In the genomic region with DNA sequence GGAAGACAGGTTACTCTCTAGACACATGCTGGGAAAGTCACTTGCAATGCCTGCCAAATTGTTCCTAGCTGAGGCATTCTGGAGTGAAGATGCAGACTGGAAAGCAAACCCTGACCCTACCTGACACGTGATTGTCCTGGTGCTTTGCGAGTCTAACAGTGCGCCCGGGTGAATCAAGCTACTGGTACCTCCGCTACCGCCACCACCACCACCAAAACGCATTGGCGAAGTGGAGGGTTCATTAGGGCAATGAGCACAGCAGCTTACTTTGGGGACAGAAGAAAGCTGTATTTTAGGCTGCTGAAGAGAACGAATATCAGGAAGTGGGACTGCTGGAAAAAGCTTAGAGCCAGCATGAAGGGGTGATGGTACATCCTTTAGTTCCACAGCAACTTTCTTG, we compare ENCODE assay signal across 20 cellular contexts. TPM values are rescaled to one million over a fixed set of nuclear protein-coding genes. Genes with fewer than 3 reads are reported as not detected.
DNase-seq lines count a peak whose midpoint lies in the region; ATAC-seq and TF ChIP-seq lines count a peak whose summit lies in the region.
"Had no signal": no experiment of that assay in that cellular context is flagged by ENCODE, and none has a peak within 500 bp of the region (broad histone marks: within the 10 kb centered on the region; RNA-seq: fewer than 3 reads in every experiment).

No MANE protein-coding gene starts in this region.

- POLR2A ChIA-PET in HEK293 (lab: Yijun Ruan, JAX): no interaction called here

- ATAC-seq in natural killer cell treated with Interleukin-12 subunit alpha and Interleukin-12 subunit beta and Interleukin-15 and Interleukin-18, amount 100 ng/mL, for 72 hours: no peak
- ATAC-seq: esophagus mucosa had no signal

- H3K27me3 Mint-ChIP-seq in T-helper 2 cell treated with Interferon-gamma antibody and Interleukin-4, amounts not matched to agents 5 μg/mL and 100 μg/mL, for 36 hours (ENCODE audit: low read depth): no peaks in the 10 kb centered on the region
- no peaks in the 10 kb centered on the region for H3K27me3 Mint-ChIP-seq in activated T-helper 2 cell treated with anti-CD3 and anti-CD28 coated beads, Interferon-gamma antibody, Interleukin-2, Interleukin-4, amounts not matched to agents 10 μg/mL and 5 μg/mL and 100 μg/mL, durations not matched to agents 14 hours and 24 hours and 36 hours (ENCODE audit: low read depth)
- H3K27me3 Mint-ChIP-seq in natural killer cell treated with Interleukin-12 subunit alpha and Interleukin-12 subunit beta and Interleukin-15 and Interleukin-18, amount 100 ng/mL, for 72 hours: no peaks in the 10 kb centered on the region

- peaks cover 31 to 83% of the 10 kb centered on the region in 2 experiments for H3K36me3 ChIP-seq in HEK293 (ENCODE audit: control insufficient read depth in 2 of 2, insufficient read depth in 1 of 2, low read length in 2 of 2)
- H3K36me3 ChIP-seq in uterus: no peaks in the 10 kb centered on the region

- no peak for TF ChIP-seq POLR2A in uterus (IDR thresholded peaks at IDR 0.05)

- TF ChIP-seq CTCF in HEK293 (tag by site-specific recombination; IDR thresholded peaks at IDR 0.05): no peak
- TF ChIP-seq CTCF in uterus (IDR thresholded peaks at IDR 0.05): no peak

- H3K27me3 ChIP-seq in uterus: no peaks in the 10 kb centered on the region
- H3K27me3 ChIP-seq: SJCRH30, thyroid gland had no signal

- no peaks in the 10 kb centered on the region for H3K9me3 Mint-ChIP-seq in T-helper 2 cell treated with Interferon-gamma antibody and Interleukin-4, amounts not matched to agents 5 μg/mL and 100 μg/mL, for 36 hours
- peaks cover 4% of the 10 kb centered on the region for H3K9me3 Mint-ChIP-seq in activated T-helper 2 cell treated with anti-CD3 and anti-CD28 coated beads, Interferon-gamma antibody, Interleukin-2, Interleukin-4, amounts not matched to agents 10 μg/mL and 5 μg/mL and 100 μg/mL, durations not matched to agents 14 hours and 24 hours and 36 hours
- no peaks in the 10 kb centered on the region for H3K9me3 Mint-ChIP-seq in natural killer cell treated with Interleukin-12 subunit alpha and Interleukin-12 subunit beta and Interleukin-15 and Interleukin-18, amount 100 ng/mL, for 72 hours

- peak overlapping the region; percentile 62 for H3K4me3 Mint-ChIP-seq in T-helper 2 cell treated with Interferon-gamma antibody and Interleukin-4, amounts not matched to agents 5 μg/mL and 100 μg/mL, for 36 hours
- H3K4me3 Mint-ChIP-seq in activated T-helper 2 cell treated with anti-CD3 and anti-CD28 coated beads, Interferon-gamma antibody, Interleukin-2, Interleukin-4, amounts not matched to agents 10 μg/mL and 5 μg/mL and 100 μg/mL, durations not matched to agents 14 hours and 24 hours and 36 hours (ENCODE audit: low read depth): no peak overlapping the region
- no peak overlapping the region for H3K4me3 Mint-ChIP-seq in natural killer cell treated with Interleukin-12 subunit alpha and Interleukin-12 subunit beta and Interleukin-15 and Interleukin-18, amount 100 ng/mL, for 72 hours

- intact Hi-C loops in activated T-helper 2 cell treated with anti-CD3 and anti-CD28 coated beads, Interferon-gamma antibody, Interleukin-2, Interleukin-4, amounts not matched to agents 10 μg/mL and 5 μg/mL and 100 μg/mL, durations not matched to agents 14 hours and 24 hours and 36 hours (cut with micrococcal nuclease): no loop called here
- intact Hi-C loops in uterus (cut with DNase I; ENCODE audit: low total_unique reads): no loop called here

- no peaks in the 10 kb centered on the region for H3K9me3 ChIP-seq in HEK293 (ENCODE audit: control insufficient read depth, insufficient read depth, low read depth, low read length)
- H3K9me3 ChIP-seq in uterus: no peaks in the 10 kb centered on the region
- H3K9me3 ChIP-seq: SJCRH30, thyroid gland had no signal

- peaks cover 75% of the 10 kb centered on the region for H3K36me3 Mint-ChIP-seq in T-helper 2 cell treated with Interferon-gamma antibody and Interleukin-4, amounts not matched to agents 5 μg/mL and 100 μg/mL, for 36 hours (ENCODE audit: low read depth)
- H3K36me3 Mint-ChIP-seq in activated T-helper 2 cell treated with anti-CD3 and anti-CD28 coated beads, Interferon-gamma antibody, Interleukin-2, Interleukin-4, amounts not matched to agents 10 μg/mL and 5 μg/mL and 100 μg/mL, durations not matched to agents 14 hours and 24 hours and 36 hours (ENCODE audit: low read depth): peaks cover 75% of the 10 kb centered on the region
- peaks cover 40% of the 10 kb centered on the region for H3K36me3 Mint-ChIP-seq in natural killer cell treated with Interleukin-12 subunit alpha and Interleukin-12 subunit beta and Interleukin-15 and Interleukin-18, amount 100 ng/mL, for 72 hours

- DNase-seq in T-helper 2 cell treated with Interferon-gamma antibody and Interleukin-4, amounts not matched to agents 5 μg/mL and 100 μg/mL, for 36 hours (ENCODE audit: low spot score): no peak
- DNase-seq in T-helper 2 cell (no peak), midbrain (lab: John Stamatoyannopoulos, UW) (no peak), CD1c-positive myeloid dendritic cell (ENCODE audit: extremely low spot score) (no peak), uterus (no peak)
- no peak for DNase-seq in activated T-helper 2 cell treated with anti-CD3 and anti-CD28 coated beads, Interferon-gamma antibody, Interleukin-2, Interleukin-4, amounts not matched to agents 10 μg/mL and 5 μg/mL and 100 μg/mL, durations not matched to agents 14 hours and 24 hours and 36 hours (ENCODE audit: low spot score)
- no peak for DNase-seq in natural killer cell treated with Interleukin-12 subunit alpha and Interleukin-12 subunit beta and Interleukin-15 and Interleukin-18, amount 100 ng/mL, for 72 hours (ENCODE audit: low spot score)
- DNase-seq: 8988T; activated CD4-positive, alpha-beta T cell treated with anti-CD3 and anti-CD28 coated beads, Interleukin-2, amount 50 U/mL, for 1 hour; activated effector memory CD4-positive, alpha-beta T cell treated with Interleukin-2 at 50 U/mL for 16 hours; C1 segment of cervical spinal cord; NCI-H2029 treated with DMSO at 0.1 percent for 48 hours; NCI-H510A treated with DMSO at 0.1 percent for 48 hours; SJCRH30; stimulated activated CD4-positive, alpha-beta T cell treated with anti-CD3 and anti-CD28 coated beads, Interleukin-4, amount 100 ng/mL, for 24 hours; stimulated activated CD8-positive, alpha-beta memory T cell treated with anti-CD3 and anti-CD28 coated beads, Interleukin-4, amount 100 ng/mL, for 48 hours; thyroid gland had no signal

- peak overlapping the region; percentile 85 for H3K27ac Mint-ChIP-seq in T-helper 2 cell treated with Interferon-gamma antibody and Interleukin-4, amounts not matched to agents 5 μg/mL and 100 μg/mL, for 36 hours
- H3K27ac Mint-ChIP-seq in activated T-helper 2 cell treated with anti-CD3 and anti-CD28 coated beads, Interferon-gamma antibody, Interleukin-2, Interleukin-4, amounts not matched to agents 10 μg/mL and 5 μg/mL and 100 μg/mL, durations not matched to agents 14 hours and 24 hours and 36 hours: peak overlapping the region; percentile 47
- peak overlapping the region; percentile 80 to 89 for H3K27ac Mint-ChIP-seq in natural killer cell treated with Interleukin-12 subunit alpha and Interleukin-12 subunit beta and Interleukin-15 and Interleukin-18, amount 100 ng/mL, for 72 hours

- no peak overlapping the region for H3K27ac ChIP-seq in HEK293 (ENCODE audit: extremely low read depth, low read depth, low read length)
- no peak overlapping the region for H3K27ac ChIP-seq in uterus
- H3K27ac ChIP-seq: parathyroid adenoma, SJCRH30, thyroid gland had no signal

- no peaks in the 10 kb centered on the region for H3K4me1 ChIP-seq in HEK293 (ENCODE audit: control insufficient read depth, insufficient read depth, low read length)
- no peaks in the 10 kb centered on the region for H3K4me1 ChIP-seq in uterus
- H3K4me1 ChIP-seq: parathyroid adenoma, SJCRH30, thyroid gland had no signal

- CTCF ChIA-PET in HEK293 (lab: Yijun Ruan, JAX): no interaction called here

- H3K4me3 ChIP-seq in HEK293 (ENCODE audit: low read depth, low read length) (no peak overlapping the region), uterus (no peak overlapping the region)
- H3K4me3 ChIP-seq: SJCRH30, thyroid gland had no signal

- H3K4me1 Mint-ChIP-seq in T-helper 2 cell treated with Interferon-gamma antibody and Interleukin-4, amounts not matched to agents 5 μg/mL and 100 μg/mL, for 36 hours (ENCODE audit: low read depth): peaks cover 37% of the 10 kb centered on the region
- peaks cover 45% of the 10 kb centered on the region for H3K4me1 Mint-ChIP-seq in activated T-helper 2 cell treated with anti-CD3 and anti-CD28 coated beads, Interferon-gamma antibody, Interleukin-2, Interleukin-4, amounts not matched to agents 10 μg/mL and 5 μg/mL and 100 μg/mL, durations not matched to agents 14 hours and 24 hours and 36 hours (ENCODE audit: low read depth)
- H3K4me1 Mint-ChIP-seq in natural killer cell treated with Interleukin-12 subunit alpha and Interleukin-12 subunit beta and Interleukin-15 and Interleukin-18, amount 100 ng/mL, for 72 hours (ENCODE audit: low read depth in 2 of 2): peaks cover 20 to 47% of the 10 kb centered on the region in 2 donors

TF ChIP-seq in HEK293, 187 proteins besides CTCF, POLR2A, EP300 and RAD21 (continues in another document):
- TF ChIP-seq ZBTB6 (tag by site-specific recombination; IDR thresholded peaks at IDR 0.05) (no peak), ZFP41 (tag by site-specific recombination; IDR thresholded peaks at IDR 0.05; ENCODE audit: borderline replicate concordance) (no peak), ZXDB (tag by site-specific recombination; IDR thresholded peaks at IDR 0.05) (no peak), GLIS2 (tag by site-specific recombination; IDR thresholded peaks at IDR 0.05) (no peak)

RNA-seq across cellular contexts. Expression of gene MARF1, which starts 7.0 kb away (rescaled TPM):
- 49.9 and 56.4 TPM in 2 replicates for total RNA-seq in activated T-helper 2 cell treated with anti-CD3 and anti-CD28 coated beads, Interferon-gamma antibody, Interleukin-2, Interleukin-4, amounts not matched to agents 10 μg/mL and 5 μg/mL and 100 μg/mL, durations not matched to agents 14 hours and 24 hours and 36 hours
- total RNA-seq in natural killer cell treated with Interleukin-12 subunit alpha and Interleukin-12 subunit beta and Interleukin-15 and Interleukin-18, amount 100 ng/mL, for 72 hours: 10 to 100 TPM; 63.9 to 76.0 TPM
- total RNA-seq in uterus: 10 to 100 TPM; 21.0 to 91.9 (median 42.2) TPM

RNA-seq across cellular contexts. Expression of gene NDE1, which starts 14.1 kb away (rescaled TPM):
- 88.8 and 97.7 TPM in 2 replicates for total RNA-seq in activated T-helper 2 cell treated with anti-CD3 and anti-CD28 coated beads, Interferon-gamma antibody, Interleukin-2, Interleukin-4, amounts not matched to agents 10 μg/mL and 5 μg/mL and 100 μg/mL, durations not matched to agents 14 hours and 24 hours and 36 hours
- 100 to 1,000 TPM in 1 of 2 donors, 10 to 100 TPM in 1; 95.0 to 151 TPM for total RNA-seq in natural killer cell treated with Interleukin-12 subunit alpha and Interleukin-12 subunit beta and Interleukin-15 and Interleukin-18, amount 100 ng/mL, for 72 hours
- 10 to 100 TPM; 23.8 to 53.4 (median 39.2) TPM for total RNA-seq in uterus
